Comparison of ENCODE assay signal across 33 cellular contexts in genomic region chr5:31156761-31157160, GRCh38. TPM values are rescaled to one million over a fixed set of nuclear protein-coding genes. Genes with fewer than 3 reads are reported as not detected.
"Had no signal": no experiment of that assay in that cellular context is flagged by ENCODE, and none has a peak within 500 bp of the region (broad histone marks: within the 10 kb centered on the region; RNA-seq: fewer than 3 reads in every experiment).

No MANE protein-coding gene starts in this region.

- H3K27ac Mint-ChIP-seq: activated B cell treated with CpG ODN at 0.5 μM for 24 hours; activated CD4-positive, alpha-beta memory T cell treated with anti-CD3 and anti-CD28 coated beads for 36 hours; activated CD4-positive, alpha-beta T cell treated with anti-CD3 and anti-CD28 coated beads, Interleukin-2, amount 10 ng/mL, durations not matched to agents 24 days and 14 days; activated CD8-positive, alpha-beta T cell treated with anti-CD3 and anti-CD28 coated beads for 36 hours; activated naive CD4-positive, alpha-beta T cell treated with anti-CD3 and anti-CD28 coated beads for 36 hours; activated naive CD8-positive, alpha-beta T cell; activated naive CD8-positive, alpha-beta T cell treated with anti-CD3 and anti-CD28 coated beads, Interleukin-2, amount 10 ng/mL, durations not matched to agents 7 days and 5 days; activated naive CD8-positive, alpha-beta T cell treated with anti-CD3 and anti-CD28 coated beads, Interleukin-2, amount 50 U/mL, for 24 hours; activated T-cell treated with anti-CD3 and anti-CD28 coated beads, Interleukin-2, amount 50 U/mL, for 72 hours; activated T-helper 1 cell treated with anti-CD3 and anti-CD28 coated beads, Interleukin-12 subunit alpha, Interleukin-12 subunit beta, Interleukin-2, Interleukin-4 antibody, amounts not matched to agents 30 ng/mL and 10 ng/mL and 1 ng/mL, durations not matched to agents 14 hours and 24 hours and 36 hours; activated T-helper 17 cell treated with anti-CD3 and anti-CD28 coated beads, Interleukin-2, amount 50 U/mL, for 72 hours; T-helper 1 cell treated with Interleukin-12 subunit alpha and Interleukin-12 subunit beta and Interleukin-4 antibody, amounts not matched to agents 30 μg/mL and 1 μg/mL, for 36 hours; T-helper 2 cell treated with Interferon-gamma antibody and Interleukin-4, amounts not matched to agents 5 μg/mL and 100 μg/mL, for 36 hours had no signal

- H3K9me3 Mint-ChIP-seq: activated B cell treated with CpG ODN at 0.5 μM for 24 hours; activated CD4-positive, alpha-beta memory T cell treated with anti-CD3 and anti-CD28 coated beads for 36 hours; activated CD4-positive, alpha-beta T cell treated with anti-CD3 and anti-CD28 coated beads, Interleukin-2, amount 10 ng/mL, durations not matched to agents 24 days and 14 days; activated CD8-positive, alpha-beta T cell treated with anti-CD3 and anti-CD28 coated beads for 36 hours; activated naive CD4-positive, alpha-beta T cell treated with anti-CD3 and anti-CD28 coated beads for 36 hours; activated naive CD8-positive, alpha-beta T cell treated with anti-CD3 and anti-CD28 coated beads, Interleukin-2, amount 10 ng/mL, durations not matched to agents 7 days and 5 days; activated naive CD8-positive, alpha-beta T cell treated with anti-CD3 and anti-CD28 coated beads, Interleukin-2, amount 50 U/mL, for 24 hours; activated T-helper 1 cell treated with anti-CD3 and anti-CD28 coated beads, Interleukin-12 subunit alpha, Interleukin-12 subunit beta, Interleukin-2, Interleukin-4 antibody, amounts not matched to agents 30 ng/mL and 10 ng/mL and 1 ng/mL, durations not matched to agents 14 hours and 24 hours and 36 hours; activated T-helper 17 cell treated with anti-CD3 and anti-CD28 coated beads, Interleukin-2, amount 50 U/mL, for 72 hours; brain; T-helper 1 cell treated with Interleukin-12 subunit alpha and Interleukin-12 subunit beta and Interleukin-4 antibody, amounts not matched to agents 30 μg/mL and 1 μg/mL, for 36 hours; T-helper 2 cell treated with Interferon-gamma antibody and Interleukin-4, amounts not matched to agents 5 μg/mL and 100 μg/mL, for 36 hours had no signal

- ATAC-seq: activated CD8-positive, alpha-beta T cell treated with anti-CD3 and anti-CD28 coated beads for 36 hours; activated naive CD8-positive, alpha-beta T cell treated with anti-CD3 and anti-CD28 coated beads, Interleukin-2, amount 50 U/mL, for 24 hours; activated T-cell treated with anti-CD3 and anti-CD28 coated beads, Interleukin-2, amount 50 U/mL, for 4 hours; activated T-cell treated with anti-CD3 and anti-CD28 coated beads, Interleukin-2, amount 50 U/mL, for 72 hours; activated T-helper 17 cell treated with anti-CD3 and anti-CD28 coated beads, Interleukin-2, amount 50 U/mL, for 72 hours had no signal

- H3K36me3 Mint-ChIP-seq: activated CD4-positive, alpha-beta memory T cell treated with anti-CD3 and anti-CD28 coated beads for 36 hours; activated naive CD8-positive, alpha-beta T cell; activated naive CD8-positive, alpha-beta T cell treated with anti-CD3 and anti-CD28 coated beads, Interleukin-2, amount 10 ng/mL, durations not matched to agents 7 days and 5 days; brain had no signal

- DNase-seq: activated B cell treated with CpG ODN at 0.5 μM for 24 hours; activated CD4-positive, alpha-beta memory T cell treated with anti-CD3 and anti-CD28 coated beads for 36 hours; activated CD4-positive, alpha-beta T cell treated with anti-CD3 and anti-CD28 coated beads for 4 hours; activated CD4-positive, alpha-beta T cell treated with anti-CD3 and anti-CD28 coated beads, Interleukin-2, amount 10 ng/mL, durations not matched to agents 24 days and 14 days; activated CD4-positive, alpha-beta T cell treated with anti-CD3 and anti-CD28 coated beads, Interleukin-2, amount 50 U/mL, for 1 hour; activated CD4-positive, alpha-beta T cell treated with anti-CD3 and anti-CD28 coated beads, Interleukin-2, amount 50 U/mL, for 4 hours; activated CD4-positive, CD25-positive, alpha-beta regulatory T cell treated with anti-CD3 and anti-CD28 coated beads, Interleukin-2, amount 50 U/mL, for 72 hours; activated CD8-positive, alpha-beta memory T cell treated with anti-CD3 and anti-CD28 coated beads, Interleukin-2, amount 50 U/mL, for 4 hours; activated CD8-positive, alpha-beta T cell treated with anti-CD3 and anti-CD28 coated beads for 36 hours; activated effector memory CD4-positive, alpha-beta T cell treated with anti-CD3 and anti-CD28 coated beads, Interleukin-2, amount 50 U/mL, for 16 hours; activated gamma-delta T cell treated with Interleukin-2 at 50 U/mL for 16 hours; activated naive CD4-positive, alpha-beta T cell; activated naive CD4-positive, alpha-beta T cell treated with anti-CD3 and anti-CD28 coated beads for 36 hours; activated naive CD4-positive, alpha-beta T cell treated with anti-CD3 and anti-CD28 coated beads, Interleukin-2, amount 50 U/mL, for 16 hours; activated naive CD8-positive, alpha-beta T cell treated with anti-CD3 and anti-CD28 coated beads, Interleukin-2, amount 10 ng/mL, durations not matched to agents 7 days and 5 days; activated naive CD8-positive, alpha-beta T cell treated with anti-CD3 and anti-CD28 coated beads, Interleukin-2, amount 50 U/mL, for 24 hours; activated T-cell treated with anti-CD3 and anti-CD28 coated beads for 4 hours; activated T-cell treated with anti-CD3 and anti-CD28 coated beads, Interleukin-2, amount 50 U/mL, for 1 hour; activated T-cell treated with anti-CD3 and anti-CD28 coated beads, Interleukin-2, amount 50 U/mL, for 4 hours; activated T-cell treated with anti-CD3 and anti-CD28 coated beads, Interleukin-2, amount 50 U/mL, for 72 hours; anterior cingulate cortex; caudate nucleus; T-helper 1 cell; T-helper 2 cell; T-helper 9 cell had no signal

- H3K4me3 Mint-ChIP-seq: activated B cell treated with CpG ODN at 0.5 μM for 24 hours; activated CD4-positive, alpha-beta memory T cell treated with anti-CD3 and anti-CD28 coated beads for 36 hours; activated CD4-positive, alpha-beta T cell treated with anti-CD3 and anti-CD28 coated beads, Interleukin-2, amount 10 ng/mL, durations not matched to agents 24 days and 14 days; activated CD8-positive, alpha-beta T cell treated with anti-CD3 and anti-CD28 coated beads for 36 hours; activated naive CD4-positive, alpha-beta T cell treated with anti-CD3 and anti-CD28 coated beads for 36 hours; activated naive CD8-positive, alpha-beta T cell; activated naive CD8-positive, alpha-beta T cell treated with anti-CD3 and anti-CD28 coated beads, Interleukin-2, amount 10 ng/mL, durations not matched to agents 7 days and 5 days; activated naive CD8-positive, alpha-beta T cell treated with anti-CD3 and anti-CD28 coated beads, Interleukin-2, amount 50 U/mL, for 24 hours; activated T-cell treated with anti-CD3 and anti-CD28 coated beads, Interleukin-2, amount 50 U/mL, for 4 hours; activated T-cell treated with anti-CD3 and anti-CD28 coated beads, Interleukin-2, amount 50 U/mL, for 72 hours; activated T-helper 1 cell treated with anti-CD3 and anti-CD28 coated beads, Interleukin-12 subunit alpha, Interleukin-12 subunit beta, Interleukin-2, Interleukin-4 antibody, amounts not matched to agents 30 ng/mL and 10 ng/mL and 1 ng/mL, durations not matched to agents 14 hours and 24 hours and 36 hours; activated T-helper 17 cell treated with anti-CD3 and anti-CD28 coated beads, Interleukin-2, amount 50 U/mL, for 72 hours; central memory CD8-positive, alpha-beta T cell; T-helper 1 cell treated with Interleukin-12 subunit alpha and Interleukin-12 subunit beta and Interleukin-4 antibody, amounts not matched to agents 30 μg/mL and 1 μg/mL, for 36 hours; T-helper 2 cell treated with Interferon-gamma antibody and Interleukin-4, amounts not matched to agents 5 μg/mL and 100 μg/mL, for 36 hours had no signal

- H3K27me3 Mint-ChIP-seq: activated B cell treated with CpG ODN at 0.5 μM for 24 hours; activated CD4-positive, alpha-beta memory T cell treated with anti-CD3 and anti-CD28 coated beads for 36 hours; activated CD4-positive, alpha-beta T cell treated with anti-CD3 and anti-CD28 coated beads, Interleukin-2, amount 10 ng/mL, durations not matched to agents 24 days and 14 days; activated CD8-positive, alpha-beta T cell treated with anti-CD3 and anti-CD28 coated beads for 36 hours; activated naive CD8-positive, alpha-beta T cell; activated naive CD8-positive, alpha-beta T cell treated with anti-CD3 and anti-CD28 coated beads, Interleukin-2, amount 50 U/mL, for 24 hours; central memory CD8-positive, alpha-beta T cell had no signal

- H3K4me1 Mint-ChIP-seq: activated B cell treated with CpG ODN at 0.5 μM for 24 hours; activated CD4-positive, alpha-beta T cell treated with anti-CD3 and anti-CD28 coated beads, Interleukin-2, amount 10 ng/mL, durations not matched to agents 24 days and 14 days; activated naive CD8-positive, alpha-beta T cell treated with anti-CD3 and anti-CD28 coated beads, Interleukin-2, amount 10 ng/mL, durations not matched to agents 7 days and 5 days; activated naive CD8-positive, alpha-beta T cell treated with anti-CD3 and anti-CD28 coated beads, Interleukin-2, amount 50 U/mL, for 24 hours; activated T-helper 17 cell treated with anti-CD3 and anti-CD28 coated beads, Interleukin-2, amount 50 U/mL, for 72 hours; central memory CD8-positive, alpha-beta T cell had no signal

RNA-seq across cellular contexts. Expression of gene CDH6, which starts 36.7 kb away (rescaled TPM):
- total RNA-seq: activated B cell treated with CpG ODN at 0.5 μM for 24 hours; activated CD4-positive, alpha-beta memory T cell treated with anti-CD3 and anti-CD28 coated beads for 36 hours; activated CD4-positive, alpha-beta T cell treated with anti-CD3 and anti-CD28 coated beads, Interleukin-2, amount 10 ng/mL, durations not matched to agents 24 days and 14 days; activated CD8-positive, alpha-beta memory T cell treated with anti-CD3 and anti-CD28 coated beads for 36 hours; activated CD8-positive, alpha-beta T cell treated with anti-CD3 and anti-CD28 coated beads for 36 hours; activated naive CD4-positive, alpha-beta T cell treated with anti-CD3 and anti-CD28 coated beads for 36 hours; activated naive CD8-positive, alpha-beta T cell treated with anti-CD3 and anti-CD28 coated beads, Interleukin-2, amount 10 ng/mL, durations not matched to agents 7 days and 5 days; activated T-cell treated with anti-CD3 and anti-CD28 coated beads, Interleukin-2, amount 50 U/mL, for 4 hours; activated T-cell treated with anti-CD3 and anti-CD28 coated beads, Interleukin-2, amount 50 U/mL, for 72 hours; activated T-helper 1 cell treated with anti-CD3 and anti-CD28 coated beads, Interleukin-12 subunit alpha, Interleukin-12 subunit beta, Interleukin-2, Interleukin-4 antibody, amounts not matched to agents 30 ng/mL and 10 ng/mL and 1 ng/mL, durations not matched to agents 14 hours and 24 hours and 36 hours; activated T-helper 17 cell treated with anti-CD3 and anti-CD28 coated beads, Interleukin-2, amount 50 U/mL, for 72 hours had no signal
